1 cellular context compared by ENCODE assay signal in the genomic region with DNA sequence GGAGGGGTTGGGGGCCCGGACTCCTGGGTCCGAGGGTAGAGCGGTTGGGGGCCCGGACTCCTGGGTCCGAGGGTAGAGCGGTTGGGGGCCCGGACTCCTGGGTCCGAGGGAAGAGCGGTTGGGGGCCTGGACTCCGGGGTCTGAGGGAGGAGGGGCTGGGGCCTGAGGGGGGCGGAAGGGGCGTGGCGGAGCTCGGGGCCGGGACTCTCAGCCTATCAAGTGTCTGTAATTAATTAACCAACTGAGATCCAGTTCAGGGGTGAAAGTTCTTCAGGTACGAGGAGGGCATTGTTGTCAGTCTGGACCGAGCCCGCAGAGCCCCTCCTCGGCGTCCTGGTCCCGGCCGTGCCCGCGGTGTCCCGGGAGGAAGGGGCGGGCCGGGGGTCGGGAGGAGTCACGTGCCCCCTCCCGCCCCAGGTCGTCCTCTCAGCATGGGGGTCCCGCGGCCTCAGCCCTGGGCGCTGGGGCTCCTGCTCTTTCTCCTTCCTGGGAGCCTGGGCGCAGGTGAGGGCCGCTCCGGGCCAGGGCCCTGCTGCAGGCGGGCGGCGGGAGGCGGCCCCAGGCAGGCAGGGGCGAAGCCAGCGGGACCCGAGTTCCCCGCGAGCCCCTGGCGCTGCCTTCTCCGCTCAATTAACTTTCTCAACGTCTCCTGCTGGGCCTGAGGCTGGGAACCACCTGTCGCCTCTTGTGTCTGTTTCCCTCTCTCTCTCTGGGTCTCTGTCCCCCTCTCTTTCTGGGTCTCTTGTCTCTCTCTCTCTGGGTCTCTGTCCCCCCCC.
TF ChIP-seq lines count a peak whose summit lies in the region.

No MANE protein-coding gene starts in this region.

TF ChIP-seq in GM23338, 12 proteins besides CTCF, POLR2A, EP300 and RAD21 (continued from another document):
- TF ChIP-seq ZNF331 (CRISPR knock-in tag; IDR thresholded peaks at IDR 0.05; ENCODE audit: low read depth) = no peak
